13 cellular contexts compared by ENCODE assay signal in the genomic region with DNA sequence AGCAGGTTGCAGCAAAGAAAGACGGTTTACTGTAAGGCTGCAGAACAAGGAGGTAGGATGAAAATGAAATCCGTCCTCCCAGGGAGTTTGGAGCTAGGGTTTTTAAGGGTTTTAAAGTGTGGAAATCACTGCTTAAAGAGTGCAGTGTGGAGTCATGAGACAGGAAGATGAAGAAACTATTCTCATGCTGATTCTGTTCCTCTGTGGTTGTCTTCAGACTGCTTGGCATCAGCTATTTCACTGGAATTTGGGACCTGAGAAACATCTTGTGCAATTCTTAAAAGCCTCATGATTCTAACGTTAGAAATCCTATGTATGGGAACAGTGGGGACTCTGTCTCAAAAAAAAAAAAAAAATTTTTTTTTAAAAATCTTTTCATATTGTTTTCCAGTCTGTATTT. TPM values are rescaled to one million over a fixed set of nuclear protein-coding genes. Genes with fewer than 3 reads are reported as not detected.
DNase-seq lines count a peak whose midpoint lies in the region; ATAC-seq and TF ChIP-seq lines count a peak whose summit lies in the region.
"Had no signal": no experiment of that assay in that cellular context is flagged by ENCODE, and none has a peak within 500 bp of the region (broad histone marks: within the 10 kb centered on the region; RNA-seq: fewer than 3 reads in every experiment).

No MANE protein-coding gene starts in this region.

- H3K27ac ChIP-seq in upper lobe of right lung: peak overlapping the region; percentile 55
- H3K27ac ChIP-seq: cardiac muscle cell had no signal

- intact Hi-C loops in activated naive CD4-positive, alpha-beta T cell treated with anti-CD3 and anti-CD28 coated beads for 36 hours (cut with micrococcal nuclease): no loop called here
- intact Hi-C loops in upper lobe of right lung (cut with DNase I): no loop called here

- no peaks in the 10 kb centered on the region for H3K27me3 Mint-ChIP-seq in activated naive CD4-positive, alpha-beta T cell treated with anti-CD3 and anti-CD28 coated beads for 36 hours (ENCODE audit: low read depth)
- H3K27me3 Mint-ChIP-seq in central memory CD8-positive, alpha-beta T cell: no peaks in the 10 kb centered on the region
- H3K27me3 Mint-ChIP-seq in mesothelial cell of epicardium (ENCODE audit: low read depth): no peaks in the 10 kb centered on the region

- CTCF ChIA-PET in activated naive CD4-positive, alpha-beta T cell treated with anti-CD3 and anti-CD28 coated beads for 36 hours (lab: Charles Lee): no interaction called here

- H3K4me3 Mint-ChIP-seq in activated naive CD4-positive, alpha-beta T cell treated with anti-CD3 and anti-CD28 coated beads for 36 hours: no peak overlapping the region
- H3K4me3 Mint-ChIP-seq in central memory CD8-positive, alpha-beta T cell: no peak overlapping the region
- H3K4me3 Mint-ChIP-seq in mesothelial cell of epicardium: no peak overlapping the region

- peaks cover 6% of the 10 kb centered on the region for H3K9me3 Mint-ChIP-seq in activated naive CD4-positive, alpha-beta T cell treated with anti-CD3 and anti-CD28 coated beads for 36 hours
- no peaks in the 10 kb centered on the region for H3K9me3 Mint-ChIP-seq in central memory CD8-positive, alpha-beta T cell
- no peaks in the 10 kb centered on the region for H3K9me3 Mint-ChIP-seq in mesothelial cell of epicardium
- H3K9me3 Mint-ChIP-seq in activated naive CD4-positive, alpha-beta T cell treated with anti-CD3 and anti-CD28 coated beads, Interleukin-2, amount 50 U/mL, for 72 hours: peaks cover 0 to 4% of the 10 kb centered on the region in 2 donors

- TF ChIP-seq CTCF in mesothelial cell of epicardium (IDR thresholded peaks at IDR 0.05; ENCODE audit: unreplicated experiment) (no peak), upper lobe of right lung (IDR thresholded peaks at IDR 0.05) (no peak)

- ATAC-seq in central memory CD8-positive, alpha-beta T cell (replicated peaks; ENCODE audit: extremely low read depth, poor library complexity, severe bottlenecking): no peak
- ATAC-seq in upper lobe of right lung (peak; percentile 42), HG03460 (IDR thresholded peaks at IDR 0.05; ENCODE audit: unreplicated experiment) (no peak)
- ATAC-seq in activated naive CD4-positive, alpha-beta T cell treated with anti-CD3 and anti-CD28 coated beads, Interleukin-2, amount 50 U/mL, for 72 hours: no peak
- ATAC-seq: K562 had no signal

- H3K9me3 ChIP-seq in upper lobe of right lung: no peaks in the 10 kb centered on the region

- no peak for DNase-seq in activated naive CD4-positive, alpha-beta T cell treated with anti-CD3 and anti-CD28 coated beads for 36 hours
- no peak for DNase-seq in activated naive CD4-positive, alpha-beta T cell (lab: John Stamatoyannopoulos, UW)
- no peak for DNase-seq in central memory CD8-positive, alpha-beta T cell (ENCODE audit: low spot score in 2 of 2)
- DNase-seq in mesothelial cell of epicardium (ENCODE audit: low spot score in 2 of 2, unreplicated experiment in 2 of 2): no peak
- no peak for DNase-seq in upper lobe of right lung
- no peak for DNase-seq in DMS79 (lab: John Stamatoyannopoulos, UW)
- no peak for DNase-seq in activated naive CD4-positive, alpha-beta T cell treated with anti-CD3 and anti-CD28 coated beads, Interleukin-2, amount 50 U/mL, for 72 hours (ENCODE audit: low spot score in 2 of 2)
- DNase-seq: 8988T, NCI-H345, nucleus accumbens had no signal

- H3K4me3 ChIP-seq in upper lobe of right lung: no peak overlapping the region
- H3K4me3 ChIP-seq: cardiac muscle cell, K562 had no signal

- peaks cover 49% of the 10 kb centered on the region for H3K36me3 Mint-ChIP-seq in activated naive CD4-positive, alpha-beta T cell treated with anti-CD3 and anti-CD28 coated beads for 36 hours (ENCODE audit: low read depth)
- H3K36me3 Mint-ChIP-seq in central memory CD8-positive, alpha-beta T cell (ENCODE audit: insufficient read depth): peaks cover 24% of the 10 kb centered on the region
- H3K36me3 Mint-ChIP-seq in mesothelial cell of epicardium: no peaks in the 10 kb centered on the region
- peaks cover 34 to 71% of the 10 kb centered on the region in 2 donors for H3K36me3 Mint-ChIP-seq in activated naive CD4-positive, alpha-beta T cell treated with anti-CD3 and anti-CD28 coated beads, Interleukin-2, amount 50 U/mL, for 72 hours

- H3K4me1 ChIP-seq in upper lobe of right lung: peaks cover 6% of the 10 kb centered on the region

- H3K4me1 Mint-ChIP-seq in activated naive CD4-positive, alpha-beta T cell treated with anti-CD3 and anti-CD28 coated beads for 36 hours (ENCODE audit: low read depth): peaks cover 37% of the 10 kb centered on the region
- H3K4me1 Mint-ChIP-seq in central memory CD8-positive, alpha-beta T cell: peaks cover 19% of the 10 kb centered on the region
- peaks cover 8% of the 10 kb centered on the region for H3K4me1 Mint-ChIP-seq in mesothelial cell of epicardium

- H3K27me3 ChIP-seq in upper lobe of right lung: no peaks in the 10 kb centered on the region
- H3K27me3 ChIP-seq: cardiac muscle cell had no signal

- H3K27ac Mint-ChIP-seq in activated naive CD4-positive, alpha-beta T cell treated with anti-CD3 and anti-CD28 coated beads for 36 hours: peak overlapping the region; percentile 6
- peak overlapping the region; percentile 30 for H3K27ac Mint-ChIP-seq in central memory CD8-positive, alpha-beta T cell (ENCODE audit: low read depth)
- H3K27ac Mint-ChIP-seq in mesothelial cell of epicardium: peak overlapping the region; percentile 39
- H3K27ac Mint-ChIP-seq in activated naive CD4-positive, alpha-beta T cell treated with anti-CD3 and anti-CD28 coated beads, Interleukin-2, amount 50 U/mL, for 72 hours: no peak overlapping the region

- H3K36me3 ChIP-seq in upper lobe of right lung: no peaks in the 10 kb centered on the region
- H3K36me3 ChIP-seq: cardiac muscle cell had no signal

RNA-seq across cellular contexts. Expression of gene ZNF331, which starts 11.4 kb away (rescaled TPM):
- 10 to 100 TPM; 35.5 to 36.9 TPM for total RNA-seq in activated naive CD4-positive, alpha-beta T cell treated with anti-CD3 and anti-CD28 coated beads for 36 hours
- total RNA-seq in mesothelial cell of epicardium (17.6 to 19.5 TPM (median 19.4 TPM) in 3 replicates), upper lobe of right lung (30.1 TPM)
- total RNA-seq in activated naive CD4-positive, alpha-beta T cell treated with anti-CD3 and anti-CD28 coated beads, Interleukin-2, amount 50 U/mL, for 72 hours: 10 to 100 TPM; 28.7 to 69.3 TPM

Comparison
In these comparisons a context has a peak if more than half of its experiments do, and no peak if none do; other contexts are left out.
1. H3K27ac Mint-ChIP-seq: peak in activated naive CD4-positive, alpha-beta T cell treated with anti-CD3 and anti-CD28 coated beads for 36 hours (single experiment), central memory CD8-positive, alpha-beta T cell (single experiment) and mesothelial cell of epicardium (single experiment); none in activated naive CD4-positive, alpha-beta T cell treated with anti-CD3 and anti-CD28 coated beads, Interleukin-2, amount 50 U/mL, for 72 hours (0 of 2).